ENCODE assay signal across 24 cellular contexts in the genomic region with DNA sequence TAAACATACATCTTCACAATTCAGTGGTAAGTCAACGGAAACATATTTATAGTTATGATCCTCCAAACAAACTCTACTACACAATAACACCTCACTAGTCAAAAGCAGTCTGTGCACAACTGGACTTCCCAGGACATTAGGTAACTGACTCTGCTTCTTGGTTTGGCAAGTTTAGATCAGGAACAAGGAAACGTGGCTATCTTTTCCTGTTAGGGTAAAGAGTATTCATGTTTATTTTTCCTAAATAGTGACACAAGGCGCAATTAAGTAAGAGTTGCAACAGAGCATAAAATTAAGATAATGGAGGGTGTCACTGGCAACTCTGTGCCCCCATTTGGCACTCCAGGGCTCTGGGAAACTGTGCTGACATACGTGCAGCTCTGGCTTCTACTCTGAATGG.
"Had no signal": no experiment of that assay in that cellular context is flagged by ENCODE, and none has a peak within 500 bp of the region (broad histone marks: within the 10 kb centered on the region; RNA-seq: fewer than 3 reads in every experiment).

No MANE protein-coding gene starts in this region.

- H3K27me3 ChIP-seq: body of pancreas, dorsolateral prefrontal cortex, esophagus squamous epithelium, testis, upper lobe of left lung, vagina had no signal

- H3K27ac Mint-ChIP-seq: activated naive CD8-positive, alpha-beta T cell; naive thymus-derived CD8-positive, alpha-beta T cell had no signal

- DNase-seq: activated CD4-positive, alpha-beta T cell treated with anti-CD3 and anti-CD28 coated beads for 4 hours; activated CD4-positive, alpha-beta T cell treated with anti-CD3 and anti-CD28 coated beads, Interleukin-2, amount 50 U/mL, for 4 hours; activated effector memory CD4-positive, alpha-beta T cell treated with Interleukin-2 at 50 U/mL for 16 hours; activated naive CD4-positive, alpha-beta T cell treated with Interleukin-2 at 50 U/mL for 16 hours; aorta; body of pancreas; cerebellar nuclear complex; dorsolateral prefrontal cortex; esophagus squamous epithelium; foreskin melanocyte; islet precursor cell; left ventricle myocardium superior; naive thymus-derived CD8-positive, alpha-beta T cell; nucleus accumbens; psoas muscle; stimulated activated CD4-positive, alpha-beta T cell treated with anti-CD3 and anti-CD28 coated beads, Interleukin-15, amount 100 ng/mL, for 24 hours; stimulated activated naive CD4-positive, alpha-beta T cell treated with Interleukin-2 at 50 U/mL for 16 hours; testis; upper lobe of left lung had no signal

- H3K36me3 ChIP-seq: upper lobe of left lung, vagina had no signal

- H3K27ac ChIP-seq: body of pancreas, coronary artery, dorsolateral prefrontal cortex, parathyroid adenoma, psoas muscle, testis, upper lobe of left lung, vagina had no signal

- H3K4me3 Mint-ChIP-seq: activated naive CD8-positive, alpha-beta T cell; naive thymus-derived CD8-positive, alpha-beta T cell; neural crest cell had no signal

- H3K4me1 Mint-ChIP-seq: naive thymus-derived CD8-positive, alpha-beta T cell; neural crest cell had no signal

- H3K4me3 ChIP-seq: body of pancreas, coronary artery, dorsolateral prefrontal cortex, esophagus squamous epithelium, psoas muscle, testis, upper lobe of left lung, vagina had no signal

- ATAC-seq: body of pancreas; left ventricle myocardium superior; naive thymus-derived CD8-positive, alpha-beta T cell; psoas muscle had no signal

- H2AFZ ChIP-seq: parathyroid adenoma had no signal

- H3K9me3 ChIP-seq: body of pancreas, esophagus squamous epithelium, psoas muscle, testis, upper lobe of left lung, vagina had no signal

- H3K4me1 ChIP-seq: parathyroid adenoma, psoas muscle, testis, upper lobe of left lung, vagina had no signal

- H3K9me3 Mint-ChIP-seq: naive thymus-derived CD8-positive, alpha-beta T cell; neural crest cell had no signal

- H3K27me3 Mint-ChIP-seq: activated naive CD8-positive, alpha-beta T cell had no signal

- H3K79me2 ChIP-seq: parathyroid adenoma had no signal
